ENCODE assay signal across 23 cellular contexts in genomic region chr15:96073908-96074307, GRCh38.
"Had no signal": no experiment of that assay in that cellular context is flagged by ENCODE, and none has a peak within 500 bp of the region (broad histone marks: within the 10 kb centered on the region; RNA-seq: fewer than 3 reads in every experiment).

No MANE protein-coding gene starts in this region.

- H3K27me3 ChIP-seq: MG63, SJCRH30 had no signal

- H3K4me3 ChIP-seq: MG63, SJCRH30 had no signal

- H3K4me1 ChIP-seq: SJCRH30 had no signal

- H3K27ac ChIP-seq: RWPE1, SJCRH30 had no signal

- H3K36me3 ChIP-seq: MG63, SJCRH30 had no signal

- ATAC-seq: SK-N-SH treated with all-trans-retinoic acid at 6 μM for 48 hours, T-helper 17 cell had no signal

- DNase-seq: Karpas-422, KG1, MG63, NCI-H1048, NCI-H1105, NCI-H1417, NCI-H1436 treated with DMSO at 0.1 percent for 48 hours, NCI-H1694, NCI-H187 treated with DMSO at 0.1 percent for 48 hours, NCI-H2029 treated with DMSO at 0.1 percent for 48 hours, NCI-H2171 treated with DMSO at 0.1 percent for 48 hours, NCI-H345, NCI-H446 treated with DMSO at 0.1 percent for 48 hours, NCI-H510A treated with DMSO at 0.1 percent for 48 hours, NCI-H526, SHP77, SJCRH30, T-helper 1 cell, T-helper 17 cell had no signal

- FAIRE-seq: HTR-8/SVneo, RCC 7860 had no signal
